ENCODE assay signal across 1 cellular context in the genomic region with DNA sequence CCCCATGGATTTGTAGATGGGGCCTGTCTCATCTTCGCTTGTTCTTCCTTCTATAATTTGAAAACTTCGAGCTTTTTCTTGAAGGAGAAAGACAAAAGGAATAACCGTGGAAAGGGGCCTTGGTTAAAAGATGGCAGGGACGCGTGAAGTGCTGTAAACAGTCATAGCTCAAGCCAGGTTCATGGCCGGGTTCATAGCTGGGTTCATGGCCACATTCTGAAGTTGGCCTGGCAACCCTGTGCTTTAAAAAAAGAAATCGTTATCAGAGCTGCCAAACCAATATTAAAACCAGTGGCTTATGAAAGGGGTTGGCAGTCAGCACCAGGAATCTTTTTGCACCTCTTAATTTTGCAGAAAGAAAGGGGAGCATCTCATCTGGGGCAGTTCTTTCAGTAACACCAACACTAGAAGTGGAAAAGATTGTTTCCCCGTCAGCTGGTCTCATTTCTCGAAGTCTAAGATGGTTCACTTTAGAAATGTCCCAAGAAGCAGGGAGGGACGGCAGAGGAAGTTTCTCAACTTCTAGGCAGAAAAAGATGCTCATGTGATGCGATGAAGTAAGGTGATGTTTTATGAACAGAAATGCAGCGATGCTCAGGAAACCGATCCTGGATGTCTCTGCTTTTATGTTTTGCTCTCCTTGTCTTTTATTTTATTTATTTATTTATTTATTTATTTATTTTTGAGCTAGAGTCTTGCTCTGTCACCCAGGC.
TF ChIP-seq lines count a peak whose summit lies in the region.

No MANE protein-coding gene starts in this region.

TF ChIP-seq in liver, 16 proteins besides CTCF, POLR2A, EP300 and RAD21 (continued from another document):
- TF ChIP-seq, protein P1, sequence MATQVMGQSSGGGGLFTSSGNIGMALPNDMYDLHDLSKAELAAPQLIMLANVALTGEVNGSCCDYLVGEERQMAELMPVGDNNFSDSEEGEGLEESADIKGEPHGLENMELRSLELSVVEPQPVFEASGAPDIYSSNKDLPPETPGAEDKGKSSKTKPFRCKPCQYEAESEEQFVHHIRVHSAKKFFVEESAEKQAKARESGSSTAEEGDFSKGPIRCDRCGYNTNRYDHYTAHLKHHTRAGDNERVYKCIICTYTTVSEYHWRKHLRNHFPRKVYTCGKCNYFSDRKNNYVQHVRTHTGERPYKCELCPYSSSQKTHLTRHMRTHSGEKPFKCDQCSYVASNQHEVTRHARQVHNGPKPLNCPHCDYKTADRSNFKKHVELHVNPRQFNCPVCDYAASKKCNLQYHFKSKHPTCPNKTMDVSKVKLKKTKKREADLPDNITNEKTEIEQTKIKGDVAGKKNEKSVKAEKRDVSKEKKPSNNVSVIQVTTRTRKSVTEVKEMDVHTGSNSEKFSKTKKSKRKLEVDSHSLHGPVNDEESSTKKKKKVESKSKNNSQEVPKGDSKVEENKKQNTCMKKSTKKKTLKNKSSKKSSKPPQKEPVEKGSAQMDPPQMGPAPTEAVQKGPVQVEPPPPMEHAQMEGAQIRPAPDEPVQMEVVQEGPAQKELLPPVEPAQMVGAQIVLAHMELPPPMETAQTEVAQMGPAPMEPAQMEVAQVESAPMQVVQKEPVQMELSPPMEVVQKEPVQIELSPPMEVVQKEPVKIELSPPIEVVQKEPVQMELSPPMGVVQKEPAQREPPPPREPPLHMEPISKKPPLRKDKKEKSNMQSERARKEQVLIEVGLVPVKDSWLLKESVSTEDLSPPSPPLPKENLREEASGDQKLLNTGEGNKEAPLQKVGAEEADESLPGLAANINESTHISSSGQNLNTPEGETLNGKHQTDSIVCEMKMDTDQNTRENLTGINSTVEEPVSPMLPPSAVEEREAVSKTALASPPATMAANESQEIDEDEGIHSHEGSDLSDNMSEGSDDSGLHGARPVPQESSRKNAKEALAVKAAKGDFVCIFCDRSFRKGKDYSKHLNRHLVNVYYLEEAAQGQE (IDR thresholded peaks at IDR 0.05), result no peak
- no peak for TF ChIP-seq FOXA1 (IDR thresholded peaks at IDR 0.05)
- no peak for TF ChIP-seq FOXA2 (IDR thresholded peaks at IDR 0.05)
- TF ChIP-seq EGR1 (IDR thresholded peaks at IDR 0.05; ENCODE audit: low read depth in 2 of 2), result peak in 1 of 2 donors; percentile 15
- TF ChIP-seq, protein P2, sequence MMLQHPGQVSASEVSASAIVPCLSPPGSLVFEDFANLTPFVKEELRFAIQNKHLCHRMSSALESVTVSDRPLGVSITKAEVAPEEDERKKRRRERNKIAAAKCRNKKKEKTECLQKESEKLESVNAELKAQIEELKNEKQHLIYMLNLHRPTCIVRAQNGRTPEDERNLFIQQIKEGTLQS (IDR thresholded peaks at IDR 0.05), result no peak
